Comparison of ENCODE assay signal across 34 cellular contexts in genomic region chr14:80992580-80992979, GRCh38. TPM values are rescaled to one million over a fixed set of nuclear protein-coding genes. Genes with fewer than 3 reads are reported as not detected.
"Had no signal": no experiment of that assay in that cellular context is flagged by ENCODE, and none has a peak within 500 bp of the region (broad histone marks: within the 10 kb centered on the region; RNA-seq: fewer than 3 reads in every experiment).

No MANE protein-coding gene starts in this region.

- H3K27ac ChIP-seq: ascending aorta, cardiac muscle cell, VCaP had no signal

- FAIRE-seq: bronchial epithelial cell, TTC549 had no signal

- H3K9me3 ChIP-seq: ascending aorta had no signal

- ATAC-seq: activated CD8-positive, alpha-beta T cell treated with anti-CD3 and anti-CD28 coated beads for 36 hours; activated naive CD4-positive, alpha-beta T cell treated with anti-CD3 and anti-CD28 coated beads, Interleukin-2, amount 50 U/mL, for 72 hours; activated naive CD8-positive, alpha-beta T cell treated with anti-CD3 and anti-CD28 coated beads, Interleukin-2, amount 50 U/mL, for 24 hours; activated T-cell treated with anti-CD3 and anti-CD28 coated beads, Interleukin-2, amount 50 U/mL, for 4 hours; activated T-cell treated with anti-CD3 and anti-CD28 coated beads, Interleukin-2, amount 50 U/mL, for 72 hours; activated T-helper 17 cell treated with anti-CD3 and anti-CD28 coated beads, Interleukin-2, amount 50 U/mL, for 72 hours had no signal

- H3K4me3 ChIP-seq: ascending aorta, cardiac muscle cell had no signal

- DNase-seq: activated B cell treated with CpG ODN at 0.5 μM for 24 hours; activated CD4-positive, alpha-beta memory T cell treated with anti-CD3 and anti-CD28 coated beads for 36 hours; activated CD4-positive, alpha-beta T cell treated with anti-CD3 and anti-CD28 coated beads for 4 hours; activated CD4-positive, alpha-beta T cell treated with anti-CD3 and anti-CD28 coated beads, Interleukin-2, amount 10 ng/mL, durations not matched to agents 24 days and 14 days; activated CD4-positive, alpha-beta T cell treated with anti-CD3 and anti-CD28 coated beads, Interleukin-2, amount 50 U/mL, for 1 hour; activated CD4-positive, alpha-beta T cell treated with anti-CD3 and anti-CD28 coated beads, Interleukin-2, amount 50 U/mL, for 4 hours; activated CD4-positive, CD25-positive, alpha-beta regulatory T cell treated with anti-CD3 and anti-CD28 coated beads, Interleukin-2, amount 50 U/mL, for 72 hours; activated CD8-positive, alpha-beta memory T cell treated with anti-CD3 and anti-CD28 coated beads, Interleukin-2, amount 50 U/mL, for 4 hours; activated CD8-positive, alpha-beta T cell treated with anti-CD3 and anti-CD28 coated beads for 36 hours; activated effector memory CD4-positive, alpha-beta T cell treated with anti-CD3 and anti-CD28 coated beads, Interleukin-2, amount 50 U/mL, for 16 hours; activated gamma-delta T cell treated with Interleukin-2 at 50 U/mL for 16 hours; activated naive CD4-positive, alpha-beta T cell; activated naive CD4-positive, alpha-beta T cell treated with anti-CD3 and anti-CD28 coated beads for 36 hours; activated naive CD4-positive, alpha-beta T cell treated with anti-CD3 and anti-CD28 coated beads, Interleukin-2, amount 50 U/mL, for 16 hours; activated naive CD8-positive, alpha-beta T cell treated with anti-CD3 and anti-CD28 coated beads, Interleukin-2, amount 10 ng/mL, durations not matched to agents 7 days and 5 days; activated naive CD8-positive, alpha-beta T cell treated with anti-CD3 and anti-CD28 coated beads, Interleukin-2, amount 50 U/mL, for 24 hours; activated T-cell treated with anti-CD3 and anti-CD28 coated beads for 4 hours; activated T-cell treated with anti-CD3 and anti-CD28 coated beads, Interleukin-2, amount 50 U/mL, for 1 hour; activated T-cell treated with anti-CD3 and anti-CD28 coated beads, Interleukin-2, amount 50 U/mL, for 4 hours; activated T-cell treated with anti-CD3 and anti-CD28 coated beads, Interleukin-2, amount 50 U/mL, for 72 hours; amygdala; anterior cingulate cortex; central memory CD4-positive, alpha-beta T cell; T-helper 1 cell; T-helper 2 cell; T-helper 9 cell had no signal

- H3K27me3 ChIP-seq: ascending aorta, cardiac muscle cell had no signal

- H3K36me3 ChIP-seq: ascending aorta, cardiac muscle cell had no signal

RNA-seq across cellular contexts. Expression of gene TSHR, which starts 37.2 kb away (rescaled TPM):
- total RNA-seq: activated B cell treated with CpG ODN at 0.5 μM for 24 hours; activated CD4-positive, alpha-beta memory T cell treated with anti-CD3 and anti-CD28 coated beads for 36 hours; activated CD4-positive, alpha-beta T cell treated with anti-CD3 and anti-CD28 coated beads, Interleukin-2, amount 10 ng/mL, durations not matched to agents 24 days and 14 days; activated CD8-positive, alpha-beta memory T cell treated with anti-CD3 and anti-CD28 coated beads for 36 hours; activated naive CD4-positive, alpha-beta T cell treated with anti-CD3 and anti-CD28 coated beads for 36 hours; activated naive CD4-positive, alpha-beta T cell treated with anti-CD3 and anti-CD28 coated beads, Interleukin-2, amount 50 U/mL, for 72 hours; activated T-cell treated with anti-CD3 and anti-CD28 coated beads, Interleukin-2, amount 50 U/mL, for 72 hours; ascending aorta; bronchial epithelial cell had no signal
